ENCODE assay signal across 24 cellular contexts in the genomic region with DNA sequence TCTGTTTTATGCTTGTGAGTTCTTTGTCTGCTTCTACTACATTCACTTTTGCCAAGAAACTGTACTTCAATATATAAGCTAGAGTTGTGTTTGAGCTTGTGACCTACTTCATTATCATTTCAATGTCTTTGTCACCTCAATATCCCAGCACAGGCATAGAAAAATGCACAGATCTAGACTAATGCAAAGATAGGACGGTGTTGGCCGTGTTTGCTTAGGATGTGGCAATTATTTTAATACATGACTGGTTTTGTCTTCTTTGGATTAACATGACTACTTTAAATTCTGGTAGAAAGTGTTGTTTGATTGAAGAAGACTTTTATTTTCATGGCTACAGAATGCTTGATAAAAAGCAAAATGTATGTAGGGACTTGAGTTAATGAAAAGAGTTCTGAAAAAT.
"Had no signal": no experiment of that assay in that cellular context is flagged by ENCODE, and none has a peak within 500 bp of the region (broad histone marks: within the 10 kb centered on the region; RNA-seq: fewer than 3 reads in every experiment).

No MANE protein-coding gene starts in this region.

- H3K27me3 ChIP-seq: esophagus squamous epithelium, heart right ventricle, left lung, neural progenitor cell, ovary, right lobe of liver, testis, tibial artery had no signal

- H3K36me3 ChIP-seq: esophagus squamous epithelium, heart right ventricle, left lung, neural progenitor cell, ovary, right lobe of liver, tibial artery had no signal

- H3K4me3 ChIP-seq: coronary artery, esophagus squamous epithelium, heart right ventricle, left lung, neural progenitor cell, ovary, right lobe of liver, testis, tibial artery had no signal

- H3K4me2 ChIP-seq: neural progenitor cell had no signal

- H3K9me3 ChIP-seq: esophagus squamous epithelium, heart right ventricle, left lung, ovary, right lobe of liver, testis, tibial artery had no signal

- H3K27ac ChIP-seq: coronary artery, esophagus squamous epithelium, heart right ventricle, left lung, neural progenitor cell, ovary, right lobe of liver, testis, tibial artery had no signal

- H3K9ac ChIP-seq: neural progenitor cell had no signal

- H3K4me1 ChIP-seq: esophagus squamous epithelium, heart right ventricle, left lung, neural progenitor cell, right lobe of liver, testis, tibial artery had no signal

- DNase-seq: dermis blood vessel endothelial cell; effector memory CD4-positive, alpha-beta T cell; erythroblast; esophagus squamous epithelium; foreskin melanocyte; glutamatergic neuron; heart right ventricle; hippocampal formation; left cardiac atrium; left lung; midbrain; naive thymus-derived CD4-positive, alpha-beta T cell; occipital lobe; ovary; right lobe of liver; small intestine; stimulated activated CD4-positive, alpha-beta T cell treated with anti-CD3 and anti-CD28 coated beads, Interleukin-2, amount 100 ng/mL, for 24 hours; stimulated activated CD4-positive, alpha-beta T cell treated with anti-CD3 and anti-CD28 coated beads, Interleukin-4, amount 100 ng/mL, for 4 hours; stimulated activated naive CD8-positive, alpha-beta T cell treated with anti-CD3 and anti-CD28 coated beads, Interleukin-15, Interleukin-2, amounts not matched to agents 100 U/mL and 50 U/mL, for 24 hours; substantia nigra; testis; tibial artery had no signal
